1 cellular context compared by ENCODE assay signal in genomic region chr12:40668095-40668494, GRCh38.
TF ChIP-seq lines count a peak whose summit lies in the region.

No MANE protein-coding gene starts in this region.

TF ChIP-seq in HepG2, 621 proteins besides CTCF, POLR2A, EP300 and RAD21 (continued from another document):
- TF ChIP-seq TFE3 (CRISPR knock-in tag; IDR thresholded peaks at IDR 0.05) (no peak), ZFP82 (CRISPR knock-in tag; IDR thresholded peaks at IDR 0.05; ENCODE audit: borderline replicate concordance) (no peak), TFAP4 (IDR thresholded peaks at IDR 0.05; ENCODE audit: borderline replicate concordance, low read depth) (no peak), ZNF615 (CRISPR knock-in tag; IDR thresholded peaks at IDR 0.05; ENCODE audit: borderline replicate concordance) (no peak), ZBTB26 (CRISPR knock-in tag; IDR thresholded peaks at IDR 0.05; ENCODE audit: borderline replicate concordance) (no peak), ZNF619 (CRISPR knock-in tag; IDR thresholded peaks at IDR 0.05) (no peak), MEF2D (CRISPR knock-in tag; IDR thresholded peaks at IDR 0.05) (no peak), ZNF30 (CRISPR knock-in tag; IDR thresholded peaks at IDR 0.05) (no peak), IRF1 (CRISPR knock-in tag; IDR thresholded peaks at IDR 0.05; ENCODE audit: low read depth) (no peak)
- TF ChIP-seq, protein P1, sequence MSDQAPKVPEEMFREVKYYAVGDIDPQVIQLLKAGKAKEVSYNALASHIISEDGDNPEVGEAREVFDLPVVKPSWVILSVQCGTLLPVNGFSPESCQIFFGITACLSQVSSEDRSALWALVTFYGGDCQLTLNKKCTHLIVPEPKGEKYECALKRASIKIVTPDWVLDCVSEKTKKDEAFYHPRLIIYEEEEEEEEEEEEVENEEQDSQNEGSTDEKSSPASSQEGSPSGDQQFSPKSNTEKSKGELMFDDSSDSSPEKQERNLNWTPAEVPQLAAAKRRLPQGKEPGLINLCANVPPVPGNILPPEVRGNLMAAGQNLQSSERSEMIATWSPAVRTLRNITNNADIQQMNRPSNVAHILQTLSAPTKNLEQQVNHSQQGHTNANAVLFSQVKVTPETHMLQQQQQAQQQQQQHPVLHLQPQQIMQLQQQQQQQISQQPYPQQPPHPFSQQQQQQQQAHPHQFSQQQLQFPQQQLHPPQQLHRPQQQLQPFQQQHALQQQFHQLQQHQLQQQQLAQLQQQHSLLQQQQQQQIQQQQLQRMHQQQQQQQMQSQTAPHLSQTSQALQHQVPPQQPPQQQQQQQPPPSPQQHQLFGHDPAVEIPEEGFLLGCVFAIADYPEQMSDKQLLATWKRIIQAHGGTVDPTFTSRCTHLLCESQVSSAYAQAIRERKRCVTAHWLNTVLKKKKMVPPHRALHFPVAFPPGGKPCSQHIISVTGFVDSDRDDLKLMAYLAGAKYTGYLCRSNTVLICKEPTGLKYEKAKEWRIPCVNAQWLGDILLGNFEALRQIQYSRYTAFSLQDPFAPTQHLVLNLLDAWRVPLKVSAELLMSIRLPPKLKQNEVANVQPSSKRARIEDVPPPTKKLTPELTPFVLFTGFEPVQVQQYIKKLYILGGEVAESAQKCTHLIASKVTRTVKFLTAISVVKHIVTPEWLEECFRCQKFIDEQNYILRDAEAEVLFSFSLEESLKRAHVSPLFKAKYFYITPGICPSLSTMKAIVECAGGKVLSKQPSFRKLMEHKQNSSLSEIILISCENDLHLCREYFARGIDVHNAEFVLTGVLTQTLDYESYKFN (CRISPR knock-in tag; conservative IDR thresholded peaks at IDR 0.05), result no peak
TF ChIP-seq in HepG2: peak in this region for 0.
